ENCODE assay signal across 9 cellular contexts in the genomic region with DNA sequence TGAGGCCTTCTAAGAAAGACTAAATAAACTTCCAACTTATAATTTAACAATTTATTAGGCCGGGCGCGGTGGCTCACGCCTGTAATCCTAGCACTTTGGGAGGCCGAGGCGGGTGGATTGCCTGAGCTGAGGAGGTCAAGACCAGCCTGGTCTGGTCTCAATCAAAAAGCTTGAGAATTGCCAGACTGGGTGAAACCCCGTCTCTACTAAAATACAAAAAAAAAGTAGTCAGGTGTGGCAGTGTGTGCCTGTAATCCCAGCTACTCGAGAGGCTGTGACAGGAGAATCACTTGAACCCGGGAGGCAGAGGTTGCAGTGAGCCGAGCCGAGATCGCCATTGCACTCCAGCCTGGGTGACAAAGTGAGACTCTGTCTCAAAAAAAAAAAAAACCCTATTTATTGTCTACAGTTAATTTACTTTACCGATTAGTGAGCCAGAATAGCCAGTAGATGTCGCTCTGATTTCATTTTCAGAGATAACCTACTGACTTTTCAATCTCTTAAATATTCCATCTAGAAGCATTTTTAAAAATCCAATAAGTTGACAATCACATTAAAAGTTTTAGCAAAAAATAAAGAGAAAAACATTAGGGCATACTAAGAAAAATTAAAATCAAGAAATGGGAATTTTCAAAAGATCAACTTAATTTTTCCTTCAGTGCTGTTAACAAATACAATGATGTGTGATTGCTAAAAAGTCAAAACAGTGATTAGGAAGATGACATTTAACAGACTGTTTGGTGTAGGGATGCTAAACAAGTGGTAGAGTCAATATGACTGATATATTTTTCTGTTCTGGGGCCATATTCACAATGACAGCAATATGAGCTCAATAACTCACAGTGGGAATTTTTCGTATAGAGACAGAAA. TPM values are rescaled to one million over a fixed set of nuclear protein-coding genes. Genes with fewer than 3 reads are reported as not detected.
A peak's percentile ranks its signal among the peaks of the same experiment; 100 is the strongest.
DNase-seq lines count a peak whose midpoint lies in the region; ATAC-seq, FAIRE-seq and TF ChIP-seq lines count a peak whose summit lies in the region.
"Had no signal": no experiment of that assay in that cellular context is flagged by ENCODE, and none has a peak within 500 bp of the region (broad histone marks: within the 10 kb centered on the region; RNA-seq: fewer than 3 reads in every experiment).

No MANE protein-coding gene starts in this region.

- no peak overlapping the region for H3K4me3 ChIP-seq in BLaER1 treated with 17β-estradiol and CSF1 and Interleukin-3, amounts not matched to agents 10 nM and 100 nM
- H3K4me3 ChIP-seq in GM23248 (peak overlapping the region; percentile 43; the same call in 1 of the 2 replicates), bronchial epithelial cell (ENCODE audit: low read depth, low read length) (no peak overlapping the region)

- H3K27ac ChIP-seq in BLaER1 treated with 17β-estradiol and CSF1 and Interleukin-3, amounts not matched to agents 10 nM and 100 nM: peak overlapping the region in 1 of 11 experiments; percentile 9; a peak in 1 of 22 replicates
- no peak overlapping the region for H3K27ac ChIP-seq in GM23248

- H3K9ac ChIP-seq in BLaER1 treated with 17β-estradiol and CSF1 and Interleukin-3, amounts not matched to agents 10 nM and 100 nM: peak overlapping the region in 3 of 11 experiments; percentile 31 to 39 (median 37); a peak in 1 of 22 replicates
- peak overlapping the region; percentile 44; the same call in 1 of the 2 replicates for H3K9ac ChIP-seq in GM23248

- TF ChIP-seq CTCF in bronchial epithelial cell (IDR thresholded peaks at IDR 0.05; ENCODE audit: insufficient read depth, low read length, severe bottlenecking): peak; percentile 49

- H4K20me1 ChIP-seq in BLaER1 treated with 17β-estradiol and CSF1 and Interleukin-3, amounts not matched to agents 10 nM and 100 nM: no peaks in the 10 kb centered on the region
- no peaks in the 10 kb centered on the region for H4K20me1 ChIP-seq in GM23248 (ENCODE audit: insufficient read depth)

- H3K79me2 ChIP-seq in GM23248 (ENCODE audit: insufficient read depth): no peaks in the 10 kb centered on the region

- no peak for ATAC-seq in HG02623 (IDR thresholded peaks at IDR 0.05; ENCODE audit: unreplicated experiment)
- ATAC-seq: naive thymus-derived CD4-positive, alpha-beta T cell had no signal

- peaks cover 0 to 24% (median 5%) of the 10 kb centered on the region in 10 experiments; a peak in 10 of 20 replicates for H3K4me1 ChIP-seq in BLaER1 treated with 17β-estradiol and CSF1 and Interleukin-3, amounts not matched to agents 10 nM and 100 nM
- H3K4me1 ChIP-seq in GM23248 (ENCODE audit: insufficient read depth): peaks cover 9% of the 10 kb centered on the region

- FAIRE-seq in bronchial epithelial cell (lab: Jason Lieb, UNC): no peak

- peak; percentile 63 for DNase-seq in GM23248
- DNase-seq in NCI-H526 (lab: John Stamatoyannopoulos, UW): peak; percentile 8 to 58
- peak; percentile 64 for DNase-seq in bronchial epithelial cell (ENCODE audit: low read depth)
- DNase-seq in lung microvascular endothelial cell (ENCODE audit: low read depth in 2 of 2): peak; percentile 54 to 71
- no peak for DNase-seq in COLO668 (lab: John Stamatoyannopoulos, UW; ENCODE audit: unreplicated experiment)
- no peak for DNase-seq in activated gamma-delta T cell treated with Interleukin-2 at 50 U/mL for 16 hours

- H3K36me3 ChIP-seq in BLaER1 treated with 17β-estradiol and CSF1 and Interleukin-3, amounts not matched to agents 10 nM and 100 nM: no peaks in the 10 kb centered on the region
- H3K36me3 ChIP-seq in GM23248 (ENCODE audit: low read depth): no peaks in the 10 kb centered on the region
- no peaks in the 10 kb centered on the region for H3K36me3 ChIP-seq in bronchial epithelial cell (ENCODE audit: control insufficient read depth, insufficient read depth, low read length)

- peak overlapping the region in 6 of 11 experiments; percentile 18 to 71 (median 24); a peak in 7 of 22 replicates for H3K4me2 ChIP-seq in BLaER1 treated with 17β-estradiol and CSF1 and Interleukin-3, amounts not matched to agents 10 nM and 100 nM
- H3K4me2 ChIP-seq in GM23248 (ENCODE audit: unreplicated experiment): peak overlapping the region; percentile 32

- in situ Hi-C loops in GM23248 (cut with MboI): loop anchor here (5.0 kb wide), 1 partner anchor 67 kb away; no protein-coding TSS in a partner anchor

- H2AFZ ChIP-seq in GM23248: peak overlapping the region; percentile 71

- H3K9me2 ChIP-seq in GM23248 (ENCODE audit: insufficient read depth): no peaks in the 10 kb centered on the region

- no peaks in the 10 kb centered on the region for H3K9me3 ChIP-seq in BLaER1 treated with 17β-estradiol and CSF1 and Interleukin-3, amounts not matched to agents 10 nM and 100 nM (replicated peaks in 1 of 11)
- H3K9me3 ChIP-seq in GM23248 (ENCODE audit: low read depth): no peaks in the 10 kb centered on the region

- H3F3A ChIP-seq in GM23248 (ENCODE audit: insufficient read depth): peaks cover 11% of the 10 kb centered on the region; the same call in 1 of the 2 replicates

- WGBS in GM23248 (ENCODE audit: low coverage in 1 of 2, low lambda C conversion rate in 2 of 2, missing lambda C conversion rate in 2 of 2), 2 experiments: 28 to 30% methylated on average over 15 of the region's 15 CpGs

- H3K27me3 ChIP-seq in BLaER1 treated with 17β-estradiol and CSF1 and Interleukin-3, amounts not matched to agents 10 nM and 100 nM: peaks cover 0 to 15% (median 11%) of the 10 kb centered on the region in 11 experiments; a peak in 14 of 22 replicates
- no peaks in the 10 kb centered on the region for H3K27me3 ChIP-seq in GM23248 (replicated peaks; ENCODE audit: insufficient read depth)
- no peaks in the 10 kb centered on the region for H3K27me3 ChIP-seq in bronchial epithelial cell (ENCODE audit: control insufficient read depth, insufficient read depth, low read length)

RNA-seq across cellular contexts. Expression of gene SHROOM3, which starts 4.3 kb away (rescaled TPM):
- total RNA-seq in GM23248 (2014; rRNA removed; shearing (Covaris generic)): 44.6 and 50.7 TPM in 2 replicates
- polyA plus RNA-seq in GM23248 (2016; fragmentation: Nextera tagmentation; extraction: Ambion mirVana): 8.7 and 9.7 TPM in 2 replicates
- total RNA-seq in bronchial epithelial cell (6.3 and 8.6 TPM in 2 replicates), lung microvascular endothelial cell (under 0.01 TPM in 2 replicates)
- total RNA-seq: naive thymus-derived CD4-positive, alpha-beta T cell had no signal
- polyA plus RNA-seq: naive thymus-derived CD4-positive, alpha-beta T cell had no signal

RNA-seq across cellular contexts. Expression of gene CCDC158, which starts 9.8 kb away (rescaled TPM):
- not detected in 2 replicates for total RNA-seq in GM23248 (2014; rRNA removed; shearing (Covaris generic))
- 0.14 and 0.48 TPM in 2 replicates for polyA plus RNA-seq in GM23248 (2016; fragmentation: Nextera tagmentation; extraction: Ambion mirVana)
- total RNA-seq in bronchial epithelial cell (under 0.01 and 0.13 TPM in 2 replicates), lung microvascular endothelial cell (not detected in 2 replicates)
- total RNA-seq: naive thymus-derived CD4-positive, alpha-beta T cell had no signal
- polyA plus RNA-seq: naive thymus-derived CD4-positive, alpha-beta T cell had no signal

Comparison
In these comparisons a context has a peak if more than half of its experiments do, and no peak if none do; other contexts are left out.
1. DNase-seq: peak in GM23248 (single experiment), NCI-H526 (2 of 2), bronchial epithelial cell (single experiment) and lung microvascular endothelial cell (2 of 2); none in COLO668 (single experiment) and activated gamma-delta T cell treated with Interleukin-2 at 50 U/mL for 16 hours (single experiment).